Comparison of ENCODE assay signal across 23 cellular contexts in the genomic region with DNA sequence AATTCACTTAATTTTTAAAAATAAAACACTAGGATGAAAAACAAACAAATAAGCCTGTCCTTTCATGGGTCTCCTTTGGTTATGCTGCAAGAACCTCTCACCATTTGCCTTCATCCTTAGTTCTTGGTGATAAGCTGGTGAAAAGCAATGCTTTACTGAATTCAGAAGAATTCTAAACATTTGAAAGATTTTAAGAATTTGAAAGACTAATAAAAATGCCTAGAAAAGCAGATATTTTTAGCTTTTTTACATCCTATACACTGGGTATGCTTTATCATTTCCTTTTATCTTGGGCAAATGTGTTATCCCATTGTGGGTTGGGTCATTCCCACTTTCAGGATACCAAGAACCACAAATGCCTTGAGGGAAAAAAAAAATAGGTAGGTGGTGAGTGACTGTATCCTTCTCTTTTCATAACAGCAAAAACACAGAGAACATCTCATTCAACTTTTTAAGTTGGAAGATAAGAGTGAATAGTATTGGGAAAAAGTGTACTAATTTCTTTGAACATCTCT.
"Had no signal": no experiment of that assay in that cellular context is flagged by ENCODE, and none has a peak within 500 bp of the region (broad histone marks: within the 10 kb centered on the region; RNA-seq: fewer than 3 reads in every experiment).

No MANE protein-coding gene starts in this region.

- H3K27me3 Mint-ChIP-seq: activated CD4-positive, alpha-beta memory T cell treated with anti-CD3 and anti-CD28 coated beads, Interleukin-2, amount 10 ng/mL, durations not matched to agents 7 days and 5 days; activated naive CD4-positive, alpha-beta T cell treated with anti-CD3 and anti-CD28 coated beads, Interleukin-2, amount 50 U/mL, for 24 hours; effector memory CD8-positive, alpha-beta T cell; natural killer cell treated with Interleukin-12 subunit alpha and Interleukin-12 subunit beta and Interleukin-15 and Interleukin-18, amount 100 ng/mL, for 72 hours had no signal

- H3K4me1 Mint-ChIP-seq: activated CD4-positive, alpha-beta memory T cell treated with anti-CD3 and anti-CD28 coated beads, Interleukin-2, amount 10 ng/mL, durations not matched to agents 7 days and 5 days; activated CD4-positive, alpha-beta T cell treated with anti-CD3 and anti-CD28 coated beads, Interleukin-2, amount 10 ng/mL, durations not matched to agents 24 days and 14 days; activated naive CD4-positive, alpha-beta T cell treated with anti-CD3 and anti-CD28 coated beads, Interleukin-2, amount 50 U/mL, for 24 hours had no signal

- H3K4me3 ChIP-seq: pancreas, thyroid gland, upper lobe of right lung had no signal

- H3K4me1 ChIP-seq: pancreas, thyroid gland, upper lobe of right lung had no signal

- H3K36me3 Mint-ChIP-seq: natural killer cell treated with Interleukin-12 subunit alpha and Interleukin-12 subunit beta and Interleukin-15 and Interleukin-18, amount 100 ng/mL, for 72 hours had no signal

- ATAC-seq: activated CD4-positive, CD25-positive, alpha-beta regulatory T cell treated with anti-CD3 and anti-CD28 coated beads, Interleukin-2, amount 50 U/mL, for 24 hours; effector memory CD8-positive, alpha-beta T cell; esophagus mucosa; left ventricle myocardium superior; natural killer cell treated with Interleukin-12 subunit alpha and Interleukin-12 subunit beta and Interleukin-15 and Interleukin-18, amount 100 ng/mL, for 72 hours; pancreas; right cardiac atrium; stimulated activated naive CD8-positive, alpha-beta T cell treated with anti-CD3 and anti-CD28 coated beads, Interleukin-15, Interleukin-2, amounts not matched to agents 100 U/mL and 50 U/mL, for 24 hours; upper lobe of right lung had no signal

- H3K4me3 Mint-ChIP-seq: activated CD4-positive, alpha-beta memory T cell treated with anti-CD3 and anti-CD28 coated beads, Interleukin-2, amount 10 ng/mL, durations not matched to agents 7 days and 5 days; activated CD4-positive, alpha-beta T cell treated with anti-CD3 and anti-CD28 coated beads, Interleukin-2, amount 10 ng/mL, durations not matched to agents 24 days and 14 days; activated naive CD4-positive, alpha-beta T cell treated with anti-CD3 and anti-CD28 coated beads, Interleukin-2, amount 50 U/mL, for 24 hours; activated T-helper 1 cell treated with anti-CD3 and anti-CD28 coated beads, Interleukin-12 subunit alpha, Interleukin-12 subunit beta, Interleukin-2, Interleukin-4 antibody, amounts not matched to agents 30 ng/mL and 10 ng/mL and 1 ng/mL, durations not matched to agents 14 hours and 24 hours and 36 hours; effector memory CD8-positive, alpha-beta T cell; natural killer cell treated with Interleukin-12 subunit alpha and Interleukin-12 subunit beta and Interleukin-15 and Interleukin-18, amount 100 ng/mL, for 72 hours had no signal

- H3K9me3 ChIP-seq: pancreas, thyroid gland, upper lobe of right lung had no signal

- H3K36me3 ChIP-seq: brain microvascular endothelial cell, pancreas, thyroid gland, upper lobe of right lung had no signal

- H3K27ac Mint-ChIP-seq: activated CD4-positive, alpha-beta memory T cell treated with anti-CD3 and anti-CD28 coated beads, Interleukin-2, amount 10 ng/mL, durations not matched to agents 7 days and 5 days; activated CD4-positive, alpha-beta T cell treated with anti-CD3 and anti-CD28 coated beads, Interleukin-2, amount 10 ng/mL, durations not matched to agents 24 days and 14 days; activated naive CD4-positive, alpha-beta T cell treated with anti-CD3 and anti-CD28 coated beads, Interleukin-2, amount 50 U/mL, for 24 hours; activated T-helper 1 cell treated with anti-CD3 and anti-CD28 coated beads, Interleukin-12 subunit alpha, Interleukin-12 subunit beta, Interleukin-2, Interleukin-4 antibody, amounts not matched to agents 30 ng/mL and 10 ng/mL and 1 ng/mL, durations not matched to agents 14 hours and 24 hours and 36 hours; effector memory CD8-positive, alpha-beta T cell; natural killer cell treated with Interleukin-12 subunit alpha and Interleukin-12 subunit beta and Interleukin-15 and Interleukin-18, amount 100 ng/mL, for 72 hours had no signal

- H3K27me3 ChIP-seq: brain microvascular endothelial cell, pancreas, thyroid gland, upper lobe of right lung had no signal

- H3K27ac ChIP-seq: brain microvascular endothelial cell, pancreas, thyroid gland, upper lobe of right lung had no signal

- DNase-seq: activated CD4-positive, alpha-beta memory T cell treated with anti-CD3 and anti-CD28 coated beads, Interleukin-2, amount 10 ng/mL, durations not matched to agents 7 days and 5 days; activated CD4-positive, alpha-beta T cell treated with anti-CD3 and anti-CD28 coated beads, Interleukin-2, amount 10 ng/mL, durations not matched to agents 24 days and 14 days; activated gamma-delta T cell; activated T-cell treated with anti-CD3 and anti-CD28 coated beads for 4 hours; aorta; brain microvascular endothelial cell; caudate nucleus; effector memory CD8-positive, alpha-beta T cell; left ventricle myocardium superior; mammary epithelial cell; midbrain; pancreas; right cardiac atrium; stimulated activated CD4-positive, alpha-beta T cell treated with anti-CD3 and anti-CD28 coated beads, Interleukin-12 subunit alpha, Interleukin-12 subunit beta, amount 100 ng/mL, for 4 hours; stimulated activated CD4-positive, alpha-beta T cell treated with anti-CD3 and anti-CD28 coated beads, Interleukin-4, amount 100 ng/mL, for 4 hours; stimulated activated naive CD8-positive, alpha-beta T cell treated with anti-CD3 and anti-CD28 coated beads, Interleukin-15, Interleukin-2, amounts not matched to agents 100 U/mL and 50 U/mL, for 24 hours; thyroid gland; upper lobe of right lung had no signal

- H3K9me3 Mint-ChIP-seq: activated CD4-positive, alpha-beta memory T cell treated with anti-CD3 and anti-CD28 coated beads, Interleukin-2, amount 10 ng/mL, durations not matched to agents 7 days and 5 days; activated CD4-positive, alpha-beta T cell treated with anti-CD3 and anti-CD28 coated beads, Interleukin-2, amount 10 ng/mL, durations not matched to agents 24 days and 14 days; activated naive CD4-positive, alpha-beta T cell treated with anti-CD3 and anti-CD28 coated beads, Interleukin-2, amount 50 U/mL, for 24 hours; activated T-helper 1 cell treated with anti-CD3 and anti-CD28 coated beads, Interleukin-12 subunit alpha, Interleukin-12 subunit beta, Interleukin-2, Interleukin-4 antibody, amounts not matched to agents 30 ng/mL and 10 ng/mL and 1 ng/mL, durations not matched to agents 14 hours and 24 hours and 36 hours; effector memory CD8-positive, alpha-beta T cell had no signal
